In genomic region chr17:78351449-78352006, GRCh38 we compare ENCODE assay signal across 8 cellular contexts. TPM values are rescaled to one million over a fixed set of nuclear protein-coding genes. Genes with fewer than 3 reads are reported as not detected.
A peak's percentile ranks its signal among the peaks of the same experiment; 100 is the strongest.
DNase-seq lines count a peak whose midpoint lies in the region; ATAC-seq and TF ChIP-seq lines count a peak whose summit lies in the region.

No MANE protein-coding gene starts in this region.

- H2AFZ ChIP-seq in IMR-90 (replicated peaks; ENCODE audit: low read length, poor library complexity) = peak overlapping the region; percentile 88

- peak overlapping the region; percentile 77 for H3K23ac ChIP-seq in IMR-90 (ENCODE audit: low read depth, low read length)

- peak overlapping the region; percentile 95 for H3K4ac ChIP-seq in IMR-90 (ENCODE audit: low read depth, low read length)

- H4K20me1 ChIP-seq in IMR-90 (ENCODE audit: insufficient read depth, low read length) = peaks cover 26% of the 10 kb centered on the region

- TF ChIP-seq POLR2A in IMR-90 (IDR thresholded peaks at IDR 0.05; ENCODE audit: low read depth, low read length) = no peak; the same call in 1 of the 2 replicates

- CTCF ChIA-PET in AG04450 (lab: Charles Lee) = no interaction called here
- CTCF ChIA-PET in IMR-90 (lab: Yijun Ruan, JAX) = no interaction called here

- peak overlapping the region; percentile 7 for H4K5ac ChIP-seq in IMR-90 (ENCODE audit: low read depth, low read length)

- peak overlapping the region; percentile 90 for H3K27ac ChIP-seq in AG04450 (ENCODE audit: low read depth, low read length)
- H3K27ac ChIP-seq in IMR-90 (ENCODE audit: insufficient read depth, low read length) = peak overlapping the region; percentile 81

- in situ Hi-C loops in IMR-90 (cut with MboI; ENCODE audit: low sequenced_read_pairs) = no loop called here

- peaks cover 26% of the 10 kb centered on the region for H3K9me1 ChIP-seq in IMR-90 (ENCODE audit: insufficient read depth, low read length)

- peak overlapping the region; percentile 60; the same call in 1 of the 2 replicates for H3K9ac ChIP-seq in IMR-90 (ENCODE audit: low read depth, low read length)

- POLR2A ChIA-PET in AG04450 (lab: Yijun Ruan, JAX) (interaction anchor here (0.6 to 1.3 kb wide), 10 partner anchors 8 to 59 kb away, joined by 3 to 11 read pairs (median 5); partner anchors contain the start of gene SOCS3), IMR-90 (lab: Charles Lee; ENCODE audit: unreplicated experiment) (interaction anchor here (0.6 to 0.8 kb wide), 2 partner anchors 9 to 35 kb away, joined by 3 read pairs; no protein-coding TSS in a partner anchor)

- peaks cover 5 to 39% of the 10 kb centered on the region in 2 experiments; a peak in 3 of 4 replicates for H3K79me1 ChIP-seq in IMR-90 (ENCODE audit: low read depth in 1 of 2, low read length in 2 of 2)

- peaks cover 31% of the 10 kb centered on the region for H3K4me1 ChIP-seq in IMR-90 (ENCODE audit: control insufficient read depth, insufficient read depth, low read length)

- peak overlapping the region; percentile 65 for H2BK5ac ChIP-seq in IMR-90 (ENCODE audit: low read depth, low read length, poor library complexity, severe bottlenecking)

- DNase-seq in AG04450 (ENCODE audit: low read depth, low spot score) = peak; percentile 99
- DNase-seq in IMR-90 = peak; percentile 98
- peak; percentile 99 for DNase-seq in choroid plexus epithelial cell (ENCODE audit: low read depth)
- peak; percentile 97 for DNase-seq in left lobe of liver (ENCODE audit: low spot score)
- DNase-seq in stromal cell of bone marrow (ENCODE audit: low read depth) = peak; percentile 99
- no peak for DNase-seq in NCI-H1092 (lab: John Stamatoyannopoulos, UW)
- DNase-seq in NCI-H2029 (lab: John Stamatoyannopoulos, UW) = no peak

- peak; percentile 28; the same call in 1 of the 2 replicates for TF ChIP-seq CTCF in AG04450 (IDR thresholded peaks at IDR 0.05; ENCODE audit: low read depth, low read length)
- TF ChIP-seq CTCF in IMR-90 (conservative IDR thresholded peaks at IDR 0.05; ENCODE audit: low read depth, low read length) = 0 out of 2 replicates have a peak, but pooled peaks have one; percentile 21
- TF ChIP-seq CTCF in choroid plexus epithelial cell (conservative IDR thresholded peaks at IDR 0.05; ENCODE audit: low read depth, low read length) = peak; percentile 39

- WGBS in IMR-90 (ENCODE audit: extremely low coverage in 2 of 2, insufficient read length in 1 of 2), 2 experiments = 7% methylated on average over 4 of the region's 16 CpGs; no CpG with 5 or more reads in 1 of the 2 experiments

- H3K4me2 ChIP-seq in IMR-90 (ENCODE audit: low read depth, low read length) = peak overlapping the region; percentile 8

- H2BK20ac ChIP-seq in IMR-90 (ENCODE audit: low read depth, low read length) = peak overlapping the region; percentile 76

- peak; percentile 31 for TF ChIP-seq RAD21 in IMR-90 (IDR thresholded peaks at IDR 0.05; ENCODE audit: low read length)

- intact Hi-C loops in IMR-90 (cut with micrococcal nuclease) = loop anchor here (1.0 to 2.0 kb wide), 2 partner anchors 8 to 21 kb away; no protein-coding TSS in a partner anchor

- H2BK120ac ChIP-seq in IMR-90 (ENCODE audit: low read depth, low read length) = peak overlapping the region; percentile 80

- H3K4me3 ChIP-seq in AG04450 (ENCODE audit: low read depth, low read length) = no peak overlapping the region
- H3K4me3 ChIP-seq in IMR-90 (ENCODE audit: insufficient read depth, low read depth, low read length) = no peak overlapping the region
- no peak overlapping the region for H3K4me3 ChIP-seq in choroid plexus epithelial cell (ENCODE audit: low read depth, low read length)

- no peaks in the 10 kb centered on the region for H3K9me3 ChIP-seq in AG04450 (ENCODE audit: control insufficient read depth, insufficient read depth, low read length)
- H3K9me3 ChIP-seq in IMR-90 (ENCODE audit: control insufficient read depth, insufficient read depth, low read length) = no peaks in the 10 kb centered on the region

- ATAC-seq in IMR-90 (ENCODE audit: low read depth) = peak; percentile 54
- ATAC-seq in left lobe of liver = peak; percentile 66
- no peak for ATAC-seq in GM21381 (IDR thresholded peaks at IDR 0.05; ENCODE audit: unreplicated experiment)

- H3K56ac ChIP-seq in IMR-90 (ENCODE audit: extremely low read depth, insufficient read depth, low read length) = peak overlapping the region; percentile 68

- peaks cover 12% of the 10 kb centered on the region for H3K36me3 ChIP-seq in IMR-90 (ENCODE audit: control insufficient read depth, insufficient read depth, low read length)

- peak overlapping the region; percentile 88 for H3K18ac ChIP-seq in IMR-90 (ENCODE audit: low read depth, low read length)

- H2BK15ac ChIP-seq in IMR-90 (ENCODE audit: low read depth, low read length) = peak overlapping the region; percentile 64; the same call in 2 of the 3 replicates

- H4K8ac ChIP-seq in IMR-90 (ENCODE audit: low read depth in 2 of 2, low read length in 2 of 2) = peak overlapping the region; percentile 61 to 81; a peak in 2 of 4 replicates

- H3K27me3 ChIP-seq in AG04450 (ENCODE audit: control insufficient read depth, insufficient read depth, low read length) (no peaks in the 10 kb centered on the region), IMR-90 (ENCODE audit: control insufficient read depth, insufficient read depth, low read length) (no peaks in the 10 kb centered on the region)

- H2AK9ac ChIP-seq in IMR-90 (replicated peaks; ENCODE audit: low read depth, low read length, poor library complexity) = peak overlapping the region; percentile 38

- BruUV-seq in IMR-90 (replicated peaks; lab: Mats Ljungman, UMichigan) = no TSS peak

- H4K91ac ChIP-seq in IMR-90 (ENCODE audit: insufficient read depth, low read depth, low read length) = peak overlapping the region; percentile 97

- dilution Hi-C loops in IMR-90 (cut with HindIII; ENCODE audit: low sequenced_read_pairs, unreplicated experiment) = no loop called here

- peak overlapping the region; percentile 82 for H3K14ac ChIP-seq in IMR-90 (replicated peaks; ENCODE audit: low read depth, low read length)

- peak overlapping the region; percentile 90 for H2AK5ac ChIP-seq in IMR-90 (ENCODE audit: low read depth, low read length)

TF ChIP-seq in IMR-90, 13 proteins besides CTCF, POLR2A, EP300 and RAD21:
- TF ChIP-seq SMC3 (IDR thresholded peaks at IDR 0.05; ENCODE audit: low read depth, low read length) (peak; percentile 28; the same call in 1 of the 2 replicates), FOS (IDR thresholded peaks at IDR 0.05; ENCODE audit: low read depth, low read length) (peak; percentile 17; the same call in 1 of the 2 replicates), MAFK (IDR thresholded peaks at IDR 0.05; ENCODE audit: low read depth, low read length) (peak; percentile 25), MXI1 (IDR thresholded peaks at IDR 0.05; ENCODE audit: borderline replicate concordance, low read depth, low read length) (peak; percentile 59; the same call in 1 of the 2 replicates), USF2 (IDR thresholded peaks at IDR 0.05; ENCODE audit: low read depth, low read length) (no peak), RCOR1 (IDR thresholded peaks at IDR 0.05; ENCODE audit: insufficient replicate concordance, low read length) (peak; percentile 88), BHLHE40 (IDR thresholded peaks at IDR 0.05; ENCODE audit: low read depth, low read length) (0 out of 2 replicates have a peak, but pooled peaks have one; percentile 52), MAZ (IDR thresholded peaks at IDR 0.05; ENCODE audit: borderline replicate concordance, low read depth, low read length) (peak; percentile 90; the same call in 1 of the 2 replicates), CEBPB (IDR thresholded peaks at IDR 0.05; ENCODE audit: low read depth, low read length) (peak; percentile 95), RFX5 (IDR thresholded peaks at IDR 0.05; ENCODE audit: low read depth, low read length) (no peak), NFE2L2 (IDR thresholded peaks at IDR 0.05; ENCODE audit: low read depth, low read length) (0 out of 2 replicates have a peak, but pooled peaks have one; percentile 9)

RNA-seq across cellular contexts. Expression of gene SOCS3, which starts 8.3 kb away (rescaled TPM):
- polyA plus RNA-seq in AG04450 (2011; rRNA removed) = 15.3 and 21.0 TPM in 2 replicates
- 40.1 and 42.9 TPM in 2 replicates for polyA minus RNA-seq in AG04450 (2011; rRNA and poly(A)+ RNA removed)
- total RNA-seq in IMR-90 (2012; rRNA removed) = 19.7 and 19.9 TPM in 2 replicates
- polyA plus RNA-seq in IMR-90 (2012; rRNA removed) = 18.3 and 19.2 TPM in 2 replicates
- polyA plus RNA-seq in IMR-90 (2012; cell fraction: cytosol; rRNA removed) = 29.0 and 102 TPM in 2 replicates
- polyA plus RNA-seq in IMR-90 (2012; cell fraction: nucleus; rRNA removed; ENCODE audit: low replicate concordance) = 163 and 202 TPM in 2 replicates
- total RNA-seq in left lobe of liver = 2.7 TPM

RNA-seq across cellular contexts. Expression of gene PGS1, which starts 26.9 kb away (rescaled TPM):
- polyA plus RNA-seq in AG04450 (2011; rRNA removed) (31.0 and 31.7 TPM in 2 replicates), IMR-90 (2012; rRNA removed) (35.5 and 43.2 TPM in 2 replicates)
- 32.8 and 40.5 TPM in 2 replicates for polyA minus RNA-seq in AG04450 (2011; rRNA and poly(A)+ RNA removed)
- total RNA-seq in IMR-90 (2012; rRNA removed) (14.4 and 18.5 TPM in 2 replicates), left lobe of liver (9.1 TPM)
- 26.3 and 45.8 TPM in 2 replicates for polyA plus RNA-seq in IMR-90 (2012; cell fraction: cytosol; rRNA removed)
- 189 and 191 TPM in 2 replicates for polyA plus RNA-seq in IMR-90 (2012; cell fraction: nucleus; rRNA removed; ENCODE audit: low replicate concordance)

Comparison
In these comparisons a context has a peak if more than half of its experiments do, and no peak if none do; other contexts are left out.
1. DNase-seq: peak in AG04450 (single experiment), IMR-90 (single experiment), choroid plexus epithelial cell (single experiment), left lobe of liver (single experiment) and stromal cell of bone marrow (single experiment); none in NCI-H1092 (single experiment) and NCI-H2029 (single experiment).
2. Peak in every context shown above with its lines, with median percentiles within 50 percentile points of each other: CTCF ChIP-seq.